ENCODE assay signal across 26 cellular contexts in the genomic region with DNA sequence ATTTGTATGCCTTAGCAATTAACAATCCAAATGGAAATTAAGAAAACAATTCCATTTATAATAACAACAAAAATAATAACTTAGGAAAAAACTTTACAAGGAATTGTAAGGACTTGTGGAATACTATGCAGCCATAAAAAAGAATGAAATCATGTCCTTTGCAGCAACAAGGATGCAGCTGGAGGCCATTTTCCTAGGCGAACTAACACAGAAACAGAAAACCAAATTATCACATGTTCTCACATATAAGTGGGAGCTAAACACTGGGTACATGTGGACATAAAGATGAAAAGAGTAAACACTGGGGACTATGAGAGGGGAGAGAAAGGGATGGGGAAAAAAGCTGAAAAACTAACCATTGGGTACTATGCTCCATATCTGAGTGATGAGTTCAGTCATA.
"Had no signal": no experiment of that assay in that cellular context is flagged by ENCODE, and none has a peak within 500 bp of the region (broad histone marks: within the 10 kb centered on the region; RNA-seq: fewer than 3 reads in every experiment).

No MANE protein-coding gene starts in this region.

- H3K4me3 ChIP-seq: neural progenitor cell, ovary, psoas muscle, right lobe of liver, sigmoid colon, suprapubic skin, testis, tibial artery, transverse colon, upper lobe of right lung, uterus had no signal

- H3K27me3 ChIP-seq: neural progenitor cell, ovary, right lobe of liver, sigmoid colon, suprapubic skin, testis, tibial artery, transverse colon, upper lobe of right lung, uterus had no signal

- H3K4me1 ChIP-seq: neural progenitor cell, parathyroid adenoma, psoas muscle, right lobe of liver, sigmoid colon, suprapubic skin, testis, tibial artery, transverse colon, upper lobe of right lung, uterus had no signal

- FAIRE-seq: small intestine had no signal

- ATAC-seq: natural killer cell; psoas muscle; right cardiac atrium; right lobe of liver; stimulated activated memory B cell treated with anti-CD40 and anti-IgM and Interleukin-4, amounts not matched to agents 10 μg/mL and 1 μg/mL and 100 μg/mL, for 72 hours; stimulated activated naive CD8-positive, alpha-beta T cell treated with anti-CD3 and anti-CD28 coated beads, Interleukin-15, amount 100 ng/mL, for 72 hours; stimulated activated naive CD8-positive, alpha-beta T cell treated with anti-CD3 and anti-CD28 coated beads, Interleukin-15, Interleukin-2, amounts not matched to agents 100 U/mL and 50 U/mL, for 24 hours; upper lobe of right lung had no signal

- H2AFZ ChIP-seq: neural progenitor cell, parathyroid adenoma had no signal

- H3K36me3 ChIP-seq: ovary, right lobe of liver, sigmoid colon, suprapubic skin, tibial artery, transverse colon, upper lobe of right lung, uterus had no signal

- H3K9me3 ChIP-seq: ovary, right lobe of liver, sigmoid colon, suprapubic skin, testis, tibial artery, transverse colon, upper lobe of right lung, uterus had no signal

- DNase-seq: natural killer cell; occipital lobe; ovary; posterior cingulate gyrus; psoas muscle; right cardiac atrium; right lobe of liver; sigmoid colon; small intestine; stimulated activated CD4-positive, alpha-beta T cell treated with anti-CD3 and anti-CD28 coated beads, Interleukin-15, amount 100 ng/mL, for 24 hours; stimulated activated CD4-positive, alpha-beta T cell treated with anti-CD3 and anti-CD28 coated beads, Interleukin-4, amount 100 ng/mL, for 1 hour; stimulated activated CD4-positive, alpha-beta T cell treated with anti-CD3 and anti-CD28 coated beads, Interleukin-4, amount 100 ng/mL, for 4 hours; stimulated activated CD8-positive, alpha-beta memory T cell treated with anti-CD3 and anti-CD28 coated beads, Interleukin-4, amount 100 ng/mL, for 48 hours; stimulated activated naive CD4-positive, alpha-beta T cell; stimulated activated naive CD8-positive, alpha-beta T cell treated with anti-CD3 and anti-CD28 coated beads, Interleukin-15, amount 100 ng/mL, for 72 hours; stimulated activated naive CD8-positive, alpha-beta T cell treated with anti-CD3 and anti-CD28 coated beads, Interleukin-15, Interleukin-2, amounts not matched to agents 100 U/mL and 50 U/mL, for 24 hours; substantia nigra; testis; tibial artery; transverse colon; upper lobe of right lung; uterus had no signal

- H3K27ac ChIP-seq: neural progenitor cell, ovary, parathyroid adenoma, psoas muscle, right lobe of liver, sigmoid colon, suprapubic skin, testis, tibial artery, transverse colon, upper lobe of right lung, uterus had no signal

- H3K9ac ChIP-seq: neural progenitor cell, parathyroid adenoma had no signal

- H3K79me2 ChIP-seq: parathyroid adenoma had no signal

- H3K4me2 ChIP-seq: neural progenitor cell had no signal
